ENCODE assay signal across 8 cellular contexts in genomic region chr1:202235856-202236837, GRCh38. TPM values are rescaled to one million over a fixed set of nuclear protein-coding genes. Genes with fewer than 3 reads are reported as not detected.
A peak's percentile ranks its signal among the peaks of the same experiment; 100 is the strongest.
DNase-seq lines count a peak whose midpoint lies in the region; ATAC-seq and TF ChIP-seq lines count a peak whose summit lies in the region.

No MANE protein-coding gene starts in this region.

- H3K9me3 Mint-ChIP-seq in activated T-cell treated with anti-CD3 and anti-CD28 coated beads, Interleukin-2, amount 50 U/mL, for 4 hours: no peaks in the 10 kb centered on the region
- no peaks in the 10 kb centered on the region for H3K9me3 Mint-ChIP-seq in osteocyte (ENCODE audit: unreplicated experiment)

- no peak overlapping the region for H3K27ac ChIP-seq in Peyer's patch
- H3K27ac ChIP-seq in tibial artery: peak overlapping the region; percentile 61 to 85

- H3K4me1 Mint-ChIP-seq in activated T-cell treated with anti-CD3 and anti-CD28 coated beads, Interleukin-2, amount 50 U/mL, for 4 hours (ENCODE audit: low read depth): no peaks in the 10 kb centered on the region
- H3K4me1 Mint-ChIP-seq in osteocyte (ENCODE audit: unreplicated experiment): peaks cover 62% of the 10 kb centered on the region

- H3K4me3 ChIP-seq in Peyer's patch: no peak overlapping the region
- H3K4me3 ChIP-seq in fibroblast of the aortic adventitia (ENCODE audit: low read depth, low read length): peak overlapping the region; percentile 6
- H3K4me3 ChIP-seq in tibial artery: no peak overlapping the region

- intact Hi-C loops in tibial artery (cut with DNase I; ENCODE audit: low total_unique reads): no loop called here

- peak; percentile 86 to 87 for ATAC-seq in activated T-cell treated with anti-CD3 and anti-CD28 coated beads, Interleukin-2, amount 50 U/mL, for 4 hours

- no peak overlapping the region for H3K4me3 Mint-ChIP-seq in activated T-cell treated with anti-CD3 and anti-CD28 coated beads, Interleukin-2, amount 50 U/mL, for 4 hours
- H3K4me3 Mint-ChIP-seq in osteocyte (ENCODE audit: unreplicated experiment): peak overlapping the region; percentile 56

- H3K27ac Mint-ChIP-seq in osteocyte (ENCODE audit: unreplicated experiment): peak overlapping the region; percentile 94

- H3K36me3 ChIP-seq in Peyer's patch (no peaks in the 10 kb centered on the region), tibial artery (peaks cover 0 to 2% (median 0%) of the 10 kb centered on the region in 3 donors)

- H3K4me1 ChIP-seq in Peyer's patch: no peaks in the 10 kb centered on the region
- H3K4me1 ChIP-seq in tibial artery: peaks cover 0 to 49% (median 37%) of the 10 kb centered on the region in 4 donors

- H3K27me3 ChIP-seq in Peyer's patch (no peaks in the 10 kb centered on the region), tibial artery (no peaks in the 10 kb centered on the region)

- H3K9me3 ChIP-seq in Peyer's patch (no peaks in the 10 kb centered on the region), tibial artery (no peaks in the 10 kb centered on the region)

- H3K36me3 Mint-ChIP-seq in activated T-cell treated with anti-CD3 and anti-CD28 coated beads, Interleukin-2, amount 50 U/mL, for 4 hours (ENCODE audit: insufficient read depth): no peaks in the 10 kb centered on the region
- no peaks in the 10 kb centered on the region for H3K36me3 Mint-ChIP-seq in osteocyte (ENCODE audit: unreplicated experiment)

- no peak for TF ChIP-seq POLR2A in Peyer's patch (IDR thresholded peaks at IDR 0.05)

- TF ChIP-seq CTCF in GM12801 (IDR thresholded peaks at IDR 0.05; ENCODE audit: extremely low read depth, insufficient read length) (peak; percentile 82), Peyer's patch (IDR thresholded peaks at IDR 0.05) (peak in 5 of 6 experiments; percentile 77 to 86 (median 84)), fibroblast of the aortic adventitia (IDR thresholded peaks at IDR 0.05; ENCODE audit: insufficient read depth, low read length) (peak; percentile 93), osteocyte (IDR thresholded peaks at IDR 0.05) (peak; percentile 85), tibial artery (IDR thresholded peaks at IDR 0.05) (peak; percentile 88 to 89)

- DNase-seq in HuH-7.5 (ENCODE audit: low spot score): peak; percentile 93
- DNase-seq in Peyer's patch: peak; percentile 49 to 84 (median 77)
- peak; percentile 58 for DNase-seq in activated T-cell treated with anti-CD3 and anti-CD28 coated beads, Interleukin-2, amount 50 U/mL, for 4 hours
- DNase-seq in fibroblast of the aortic adventitia (ENCODE audit: low read depth): peak; percentile 88
- peak; percentile 96 for DNase-seq in osteocyte (ENCODE audit: extremely low spot score, unreplicated experiment)
- peak; percentile 68 to 91 for DNase-seq in tibial artery
- DNase-seq in cortex of kidney (lab: John Stamatoyannopoulos, UW): no peak

- peaks cover 24% of the 10 kb centered on the region for H3K27me3 Mint-ChIP-seq in activated T-cell treated with anti-CD3 and anti-CD28 coated beads, Interleukin-2, amount 50 U/mL, for 4 hours (ENCODE audit: low read depth)
- H3K27me3 Mint-ChIP-seq in osteocyte (ENCODE audit: unreplicated experiment): no peaks in the 10 kb centered on the region

RNA-seq across cellular contexts. Expression of gene LGR6, which starts 42.5 kb away (rescaled TPM):
- total RNA-seq in Peyer's patch (1 to 10 TPM in 3 of 4 donors, under 1 TPM in 1; 0.53 to 3.3 (median 2.3) TPM), fibroblast of the aortic adventitia (ENCODE audit: low replicate concordance) (not detected in 2 replicates), osteocyte (9.4 and 9.9 TPM in 2 replicates)
- total RNA-seq in activated T-cell treated with anti-CD3 and anti-CD28 coated beads, Interleukin-2, amount 50 U/mL, for 4 hours: under 1 TPM in 2 of 3 donors, not detected in 1; 0.08 to 0.21 TPM

Comparison
In these comparisons a context has a peak if more than half of its experiments do, and no peak if none do; other contexts are left out.
1. H3K27ac ChIP-seq: peak in tibial artery (2 of 2); none in Peyer's patch (0 of 4).
2. Peak in every context shown above with its lines, with median percentiles within 50 percentile points of each other: CTCF ChIP-seq.